Comparison of ENCODE assay signal across 7 cellular contexts in genomic region chr2:222782201-222782600, GRCh38.
"Had no signal": no experiment of that assay in that cellular context is flagged by ENCODE, and none has a peak within 500 bp of the region (broad histone marks: within the 10 kb centered on the region; RNA-seq: fewer than 3 reads in every experiment).

No MANE protein-coding gene starts in this region.

- H3K4me3 ChIP-seq: GM23338 had no signal

- H3K4me1 Mint-ChIP-seq: GM23338, H9, IgD-negative memory B cell had no signal

- H3K27ac ChIP-seq: HL-60 had no signal

- H3K36me3 Mint-ChIP-seq: IgD-negative memory B cell had no signal

- H3K4me2 ChIP-seq: GM23338 had no signal

- H3K4me3 Mint-ChIP-seq: GM23338, H9, HFFc6, IgD-negative memory B cell had no signal

- DNase-seq: H9, HFFc6 had no signal

- H2AFZ ChIP-seq: GM23338 had no signal

- H3K9me3 Mint-ChIP-seq: GM23338, H9, HFFc6 had no signal

- ATAC-seq: GM23338, HCT116, HepG2 had no signal

- H3K27ac Mint-ChIP-seq: GM23338, H9, HFFc6, IgD-negative memory B cell had no signal
